17 cellular contexts compared by ENCODE assay signal in the genomic region with DNA sequence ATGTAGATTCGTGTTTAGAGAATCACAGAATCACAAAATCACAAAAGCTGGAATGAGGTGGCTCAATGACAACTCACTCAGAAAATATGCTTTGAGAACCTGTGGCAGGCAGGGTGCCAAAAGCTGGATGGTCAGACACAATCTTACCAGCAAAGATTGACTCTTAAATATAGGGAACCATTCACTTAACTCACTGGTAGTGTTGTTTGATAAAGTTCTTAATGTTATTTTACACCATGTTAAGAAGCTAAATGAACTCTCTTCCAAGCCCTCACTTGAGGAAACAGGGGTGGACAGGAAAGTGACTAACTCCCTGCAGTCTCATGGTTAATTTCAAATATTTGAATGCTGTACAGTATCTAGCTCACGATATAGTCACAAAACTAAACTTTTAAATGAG. TPM values are rescaled to one million over a fixed set of nuclear protein-coding genes. Genes with fewer than 3 reads are reported as not detected.
A peak's percentile ranks its signal among the peaks of the same experiment; 100 is the strongest.
DNase-seq lines count a peak whose midpoint lies in the region; ATAC-seq and TF ChIP-seq lines count a peak whose summit lies in the region.
"Had no signal": no experiment of that assay in that cellular context is flagged by ENCODE, and none has a peak within 500 bp of the region (broad histone marks: within the 10 kb centered on the region; RNA-seq: fewer than 3 reads in every experiment).

No MANE protein-coding gene starts in this region.

- BruUV-seq in Calu3 (replicated peaks; lab: Mats Ljungman, UMichigan) (no TSS peak), mammary epithelial cell (replicated peaks; lab: Mats Ljungman, UMichigan) (no TSS peak)

- dilution Hi-C loops in mammary epithelial cell (cut with HindIII; ENCODE audit: low sequenced_read_pairs) = no loop called here

- H3K27ac ChIP-seq in mammary epithelial cell (ENCODE audit: insufficient read depth, low read depth, low read length) = no peak overlapping the region
- H3K27ac ChIP-seq: BLaER1 treated with 17β-estradiol and CSF1 and Interleukin-3, amounts not matched to agents 10 nM and 100 nM had no signal

- no peak overlapping the region for H2AFZ ChIP-seq in mammary epithelial cell (ENCODE audit: low read depth, low read length)

- TF ChIP-seq CTCF in Calu3 (IDR thresholded peaks at IDR 0.05; ENCODE audit: unreplicated experiment) (no peak), mammary epithelial cell (conservative IDR thresholded peaks at IDR 0.05 in 1 of 2, IDR thresholded peaks at IDR 0.05 in 1 of 2; ENCODE audit: extremely low read depth in 1 of 2, insufficient read depth in 1 of 2, low read depth in 1 of 2, low read length in 2 of 2) (no peak)

- H3K9ac ChIP-seq in mammary epithelial cell (ENCODE audit: insufficient read depth, low read length) = no peak overlapping the region
- H3K9ac ChIP-seq: BLaER1 treated with 17β-estradiol and CSF1 and Interleukin-3, amounts not matched to agents 10 nM and 100 nM had no signal

- DNase-seq in Calu3 (peak; percentile 19), LHCN-M2 (ENCODE audit: low read depth) (peak; percentile 2), mammary epithelial cell (peak; percentile 46), kidney tubule cell (ENCODE audit: low spot score) (peak; percentile 76), C1 segment of cervical spinal cord (lab: John Stamatoyannopoulos, UW) (no peak)
- DNase-seq in stimulated activated CD4-positive, alpha-beta T cell treated with anti-CD3 and anti-CD28 coated beads, Interleukin-4, amount 100 ng/mL, for 1 hour = no peak
- DNase-seq: activated CD8-positive, alpha-beta memory T cell treated with anti-CD3 and anti-CD28 coated beads, Interleukin-2, amount 10 ng/mL, durations not matched to agents 7 days and 5 days; activated effector memory CD4-positive, alpha-beta T cell treated with Interleukin-2 at 50 U/mL for 16 hours; aorta; DMS79; MV-4-11; NCI-H2107; posterior cingulate gyrus had no signal

- no peaks in the 10 kb centered on the region for H3K36me3 ChIP-seq in mammary epithelial cell (ENCODE audit: insufficient read depth, low read length)
- H3K36me3 ChIP-seq: BLaER1 treated with 17β-estradiol and CSF1 and Interleukin-3, amounts not matched to agents 10 nM and 100 nM had no signal

- no peaks in the 10 kb centered on the region for H3K9me3 Mint-ChIP-seq in Calu3 (ENCODE audit: low read depth, unreplicated experiment)
- H3K9me3 Mint-ChIP-seq: T-helper 1 cell treated with Interleukin-12 subunit alpha and Interleukin-12 subunit beta and Interleukin-4 antibody, amounts not matched to agents 30 μg/mL and 1 μg/mL, for 36 hours had no signal

- intact Hi-C loops in Calu3 (cut with micrococcal nuclease; ENCODE audit: unreplicated experiment) (no loop called here), mammary epithelial cell (cut with micrococcal nuclease) (loop anchor here (10.0 kb wide), 1 partner anchor 713 kb away; no protein-coding TSS in a partner anchor)

- H3K79me2 ChIP-seq in mammary epithelial cell (ENCODE audit: insufficient read depth, low read length) = no peaks in the 10 kb centered on the region

- no peaks in the 10 kb centered on the region for H3K9me3 ChIP-seq in mammary epithelial cell (replicated peaks; ENCODE audit: insufficient read depth, low read length)
- H3K9me3 ChIP-seq: BLaER1 treated with 17β-estradiol and CSF1 and Interleukin-3, amounts not matched to agents 10 nM and 100 nM had no signal

- no peak overlapping the region for H3K4me3 ChIP-seq in mammary epithelial cell (replicated peaks in 1 of 3; ENCODE audit: insufficient read depth in 1 of 3, low read depth in 2 of 3, low read length in 3 of 3)
- H3K4me3 ChIP-seq: BLaER1 treated with 17β-estradiol and CSF1 and Interleukin-3, amounts not matched to agents 10 nM and 100 nM had no signal

- no peaks in the 10 kb centered on the region for H3K27me3 Mint-ChIP-seq in Calu3 (ENCODE audit: unreplicated experiment)
- H3K27me3 Mint-ChIP-seq: activated CD8-positive, alpha-beta memory T cell treated with anti-CD3 and anti-CD28 coated beads, Interleukin-2, amount 10 ng/mL, durations not matched to agents 7 days and 5 days had no signal

- peaks cover 12% of the 10 kb centered on the region for H3K4me1 ChIP-seq in mammary epithelial cell (ENCODE audit: insufficient read depth, low read length)

- H3K36me3 Mint-ChIP-seq in Calu3 (ENCODE audit: insufficient read depth, unreplicated experiment) = peaks cover 6% of the 10 kb centered on the region
- H3K36me3 Mint-ChIP-seq: activated CD8-positive, alpha-beta memory T cell treated with anti-CD3 and anti-CD28 coated beads, Interleukin-2, amount 10 ng/mL, durations not matched to agents 7 days and 5 days had no signal

- peaks cover 11% of the 10 kb centered on the region for H3K4me1 Mint-ChIP-seq in Calu3 (ENCODE audit: low read depth, unreplicated experiment)

- no peak overlapping the region for H3K4me2 ChIP-seq in mammary epithelial cell (ENCODE audit: insufficient read depth, low read depth, low read length)
- H3K4me2 ChIP-seq: BLaER1 treated with 17β-estradiol and CSF1 and Interleukin-3, amounts not matched to agents 10 nM and 100 nM had no signal

- H3K27ac Mint-ChIP-seq in Calu3 (ENCODE audit: unreplicated experiment) = no peak overlapping the region
- H3K27ac Mint-ChIP-seq: activated CD8-positive, alpha-beta memory T cell treated with anti-CD3 and anti-CD28 coated beads, Interleukin-2, amount 10 ng/mL, durations not matched to agents 7 days and 5 days; T-helper 1 cell treated with Interleukin-12 subunit alpha and Interleukin-12 subunit beta and Interleukin-4 antibody, amounts not matched to agents 30 μg/mL and 1 μg/mL, for 36 hours had no signal

- no peaks in the 10 kb centered on the region for H3K27me3 ChIP-seq in mammary epithelial cell (ENCODE audit: insufficient read depth, low read length)
- H3K27me3 ChIP-seq: BLaER1 treated with 17β-estradiol and CSF1 and Interleukin-3, amounts not matched to agents 10 nM and 100 nM had no signal

- CTCF ChIA-PET in Calu3 (lab: Charles Lee) (interaction anchor here (1.1 kb wide), 1 partner anchor 41 kb away, joined by 4 read pairs; no protein-coding TSS in a partner anchor), mammary epithelial cell (lab: Charles Lee; ENCODE audit: low non-redundant PET) (interaction anchor here (0.7 kb wide), 1 partner anchor 20 kb away, joined by 3 read pairs; no protein-coding TSS in a partner anchor)

- 46% methylated on average over 2 of the region's 2 CpGs for WGBS in mammary epithelial cell (ENCODE audit: low coverage, missing lambda C conversion rate)

- ATAC-seq in HG03175 (IDR thresholded peaks at IDR 0.05; ENCODE audit: unreplicated experiment) (no peak), HG03354 (IDR thresholded peaks at IDR 0.05; ENCODE audit: poor library complexity, severe bottlenecking, unreplicated experiment) (no peak)
- ATAC-seq: activated CD8-positive, alpha-beta memory T cell treated with anti-CD3 and anti-CD28 coated beads, Interleukin-2, amount 10 ng/mL, durations not matched to agents 7 days and 5 days had no signal

- no peaks in the 10 kb centered on the region for H4K20me1 ChIP-seq in mammary epithelial cell (ENCODE audit: insufficient read depth, low read length)
- H4K20me1 ChIP-seq: BLaER1 treated with 17β-estradiol and CSF1 and Interleukin-3, amounts not matched to agents 10 nM and 100 nM had no signal

- H3K4me3 Mint-ChIP-seq in Calu3 (ENCODE audit: low read depth, unreplicated experiment) = no peak overlapping the region
- H3K4me3 Mint-ChIP-seq: activated CD8-positive, alpha-beta memory T cell treated with anti-CD3 and anti-CD28 coated beads, Interleukin-2, amount 10 ng/mL, durations not matched to agents 7 days and 5 days; T-helper 1 cell treated with Interleukin-12 subunit alpha and Interleukin-12 subunit beta and Interleukin-4 antibody, amounts not matched to agents 30 μg/mL and 1 μg/mL, for 36 hours had no signal

- in situ Hi-C loops in mammary epithelial cell (cut with MboI; ENCODE audit: low sequenced_read_pairs in 2 of 2) = loop anchor here in 1 of 2 donors (25.0 kb wide), 2 partner anchors 245 to 495 kb away; no protein-coding TSS in a partner anchor

RNA-seq across cellular contexts. Expression of a gene that starts 5.7 kb away (rescaled TPM):
- total RNA-seq in Calu3 (2022) (59.4 and 70.1 TPM in 2 replicates), LHCN-M2 (2014; rRNA removed) (80.9 and 86.6 TPM in 2 replicates), mammary epithelial cell (100 to 1,000 TPM in 1 of 2 donors, 10 to 100 TPM in 1; 57.2 to 110 TPM)
- polyA plus RNA-seq in LHCN-M2 (2012) = 22.7 TPM
- polyA plus RNA-seq in mammary epithelial cell = 35.1 TPM
- polyA minus RNA-seq in mammary epithelial cell = 10.1 TPM

RNA-seq across cellular contexts. Expression of a gene that starts 59.7 kb away (rescaled TPM):
- total RNA-seq in Calu3 (2022) (2.1 and 2.9 TPM in 2 replicates), LHCN-M2 (2014; rRNA removed) (not detected in 2 replicates), mammary epithelial cell (under 1 TPM in 1 of 2 donors, not detected in 1; under 0.01 TPM)
- not detected for polyA plus RNA-seq in LHCN-M2 (2012)
- polyA plus RNA-seq in mammary epithelial cell = not detected
- not detected for polyA minus RNA-seq in mammary epithelial cell
- polyA plus RNA-seq: aorta had no signal

Comparison
In these comparisons a context has a peak if more than half of its experiments do, and no peak if none do; other contexts are left out.
1. DNase-seq: peak in Calu3 (single experiment), LHCN-M2 (single experiment), mammary epithelial cell (single experiment) and kidney tubule cell (single experiment); none in C1 segment of cervical spinal cord (0 of 14) and stimulated activated CD4-positive, alpha-beta T cell treated with anti-CD3 and anti-CD28 coated beads, Interleukin-4, amount 100 ng/mL, for 1 hour (single experiment).